ENCODE assay signal across 8 cellular contexts in genomic region chr18:10559566-10560456, GRCh38. TPM values are rescaled to one million over a fixed set of nuclear protein-coding genes. Genes with fewer than 3 reads are reported as not detected.
DNase-seq lines count a peak whose midpoint lies in the region; ATAC-seq, FAIRE-seq and TF ChIP-seq lines count a peak whose summit lies in the region.

No MANE protein-coding gene starts in this region.

- in situ Hi-C loops in mammary epithelial cell (cut with MboI; ENCODE audit: low sequenced_read_pairs in 2 of 2), result no loop called here

- H3K4me3 ChIP-seq in mammary epithelial cell (replicated peaks in 1 of 3; ENCODE audit: insufficient read depth in 1 of 3, low read depth in 2 of 3, low read length in 3 of 3) (no peak overlapping the region), muscle layer of duodenum (ENCODE audit: low read depth in 1 of 2, low read length in 2 of 2) (peak overlapping the region; percentile 27 to 47)

- TF ChIP-seq CTCF in MCF 10A (IDR thresholded peaks at IDR 0.05; ENCODE audit: unreplicated experiment), result no peak
- no peak for TF ChIP-seq CTCF in mammary epithelial cell (conservative IDR thresholded peaks at IDR 0.05 in 1 of 2, IDR thresholded peaks at IDR 0.05 in 1 of 2; ENCODE audit: extremely low read depth in 1 of 2, insufficient read depth in 1 of 2, low read depth in 1 of 2, low read length in 2 of 2)
- TF ChIP-seq CTCF in chondrocyte (IDR thresholded peaks at IDR 0.05), result no peak

- H3K4me1 ChIP-seq in mammary epithelial cell (ENCODE audit: insufficient read depth, low read length) (peaks cover 25% of the 10 kb centered on the region), muscle layer of duodenum (ENCODE audit: control insufficient read depth in 1 of 2, insufficient read depth in 2 of 2, low read length in 2 of 2) (peaks cover 0 to 4% of the 10 kb centered on the region in 2 donors)

- no peak for FAIRE-seq in urothelium cell line (lab: Jason Lieb, UNC)

- POLR2A ChIA-PET in MCF 10A (lab: Yijun Ruan, JAX), result interaction anchor here (1.0 to 6.0 kb wide), 4 partner anchors 27 to 110 kb away, joined by 3 to 43 read pairs (median 4); no protein-coding TSS in a partner anchor

- no peaks in the 10 kb centered on the region for H3K79me2 ChIP-seq in mammary epithelial cell (ENCODE audit: insufficient read depth, low read length)

- DNase-seq in MCF 10A (ENCODE audit: unreplicated experiment), result no peak
- DNase-seq in mammary epithelial cell, result no peak
- no peak for DNase-seq in chondrocyte (ENCODE audit: low spot score)
- no peak for DNase-seq in SK-N-DZ (ENCODE audit: low spot score)
- DNase-seq in urothelium cell line (ENCODE audit: low spot score), result no peak
- no peak for DNase-seq in HuH-7 (ENCODE audit: low spot score)

- no peaks in the 10 kb centered on the region for H3K27me3 Mint-ChIP-seq in MCF 10A (ENCODE audit: insufficient read depth, unreplicated experiment)
- no peaks in the 10 kb centered on the region for H3K27me3 Mint-ChIP-seq in chondrocyte (ENCODE audit: low read depth)

- H4K20me1 ChIP-seq in mammary epithelial cell (ENCODE audit: insufficient read depth, low read length), result no peaks in the 10 kb centered on the region

- intact Hi-C loops in MCF 10A (cut with micrococcal nuclease) (loop anchor here (1.0 to 5.0 kb wide), 6 partner anchors 101 to 594 kb away; no protein-coding TSS in a partner anchor), mammary epithelial cell (cut with micrococcal nuclease) (loop anchor here (2.0 to 5.0 kb wide), 3 partner anchors 127 to 481 kb away; no protein-coding TSS in a partner anchor)

- peaks cover 6% of the 10 kb centered on the region for H3K36me3 ChIP-seq in mammary epithelial cell (ENCODE audit: insufficient read depth, low read length)
- peaks cover 16 to 22% of the 10 kb centered on the region in 2 donors for H3K36me3 ChIP-seq in muscle layer of duodenum (ENCODE audit: control insufficient read depth in 1 of 2, insufficient read depth in 2 of 2, low read length in 2 of 2)

- no peak overlapping the region for H2AFZ ChIP-seq in mammary epithelial cell (ENCODE audit: low read depth, low read length)

- dilution Hi-C loops in mammary epithelial cell (cut with HindIII; ENCODE audit: low sequenced_read_pairs), result no loop called here

- H3K4me3 Mint-ChIP-seq in MCF 10A (ENCODE audit: unreplicated experiment) (no peak overlapping the region), chondrocyte (ENCODE audit: unreplicated experiment) (peak overlapping the region; percentile 44)

- peaks cover 36% of the 10 kb centered on the region for H3K4me1 Mint-ChIP-seq in MCF 10A (ENCODE audit: insufficient read depth, unreplicated experiment)
- peaks cover 25% of the 10 kb centered on the region for H3K4me1 Mint-ChIP-seq in chondrocyte (ENCODE audit: low read depth)

- no peak overlapping the region for H3K9ac ChIP-seq in mammary epithelial cell (ENCODE audit: insufficient read depth, low read length)

- H3K27me3 ChIP-seq in mammary epithelial cell (ENCODE audit: insufficient read depth, low read length) (no peaks in the 10 kb centered on the region), muscle layer of duodenum (ENCODE audit: low read depth, low read length) (no peaks in the 10 kb centered on the region)

- BruUV-seq in MCF 10A (replicated peaks; lab: Mats Ljungman, UMichigan) (no TSS peak), mammary epithelial cell (replicated peaks; lab: Mats Ljungman, UMichigan) (no TSS peak)

- no peaks in the 10 kb centered on the region for H3K9me3 Mint-ChIP-seq in MCF 10A (ENCODE audit: unreplicated experiment)
- no peaks in the 10 kb centered on the region for H3K9me3 Mint-ChIP-seq in chondrocyte (ENCODE audit: low read depth)

- peak overlapping the region; percentile 77 for H3K27ac Mint-ChIP-seq in MCF 10A (ENCODE audit: low read depth, unreplicated experiment)
- no peak overlapping the region for H3K27ac Mint-ChIP-seq in chondrocyte (ENCODE audit: unreplicated experiment)

- WGBS in mammary epithelial cell (ENCODE audit: low coverage, missing lambda C conversion rate), result 45% methylated on average over 9 of the region's 17 CpGs

- H3K4me2 ChIP-seq in mammary epithelial cell (ENCODE audit: insufficient read depth, low read depth, low read length), result no peak overlapping the region

- H3K9me3 ChIP-seq in mammary epithelial cell (replicated peaks; ENCODE audit: insufficient read depth, low read length), result no peaks in the 10 kb centered on the region
- H3K9me3 ChIP-seq in muscle layer of duodenum (ENCODE audit: control insufficient read depth in 1 of 2, low read length in 2 of 2), result no peaks in the 10 kb centered on the region

- H3K36me3 Mint-ChIP-seq in MCF 10A (ENCODE audit: insufficient read depth, unreplicated experiment) (peaks cover 36% of the 10 kb centered on the region), chondrocyte (ENCODE audit: low read depth) (peaks cover 12% of the 10 kb centered on the region)

- CTCF ChIA-PET in MCF 10A (lab: Yijun Ruan, JAX) (interaction anchor here (0.5 to 5.6 kb wide), 29 partner anchors 9 to 1441 kb away, joined by 3 to 44 read pairs (median 3); no protein-coding TSS in a partner anchor), mammary epithelial cell (lab: Charles Lee; ENCODE audit: low non-redundant PET) (interaction anchor here (0.7 kb wide), 3 partner anchors 227 to 590 kb away, joined by 3 to 6 read pairs (median 4); no protein-coding TSS in a partner anchor)

- H3K27ac ChIP-seq in mammary epithelial cell (ENCODE audit: insufficient read depth, low read depth, low read length) (no peak overlapping the region), muscle layer of duodenum (ENCODE audit: low read length) (no peak overlapping the region)

- peak; percentile 24 for ATAC-seq in HG03565 (IDR thresholded peaks at IDR 0.05; ENCODE audit: unreplicated experiment)

RNA-seq across cellular contexts. Expression of gene NAPG, which starts 34.0 kb away (rescaled TPM):
- total RNA-seq in MCF 10A (2022), result 31.8 and 32.2 TPM in 2 replicates
- 10 to 100 TPM; 31.0 to 51.3 TPM for total RNA-seq in mammary epithelial cell
- 15.1 TPM for polyA plus RNA-seq in mammary epithelial cell
- polyA minus RNA-seq in mammary epithelial cell, result 47.0 TPM
- total RNA-seq in chondrocyte, result 32.0 to 49.0 TPM (median 34.7 TPM) in 3 replicates
- 25.0 and 28.7 TPM in 2 replicates for polyA plus RNA-seq in SK-N-DZ (2014; cell fraction: cytosol; rRNA removed)
- 29.9 TPM in 2 replicates for polyA plus RNA-seq in SK-N-DZ (2014; cell fraction: nucleus; rRNA removed)

Comparison
In these comparisons a context has a peak if more than half of its experiments do, and no peak if none do; other contexts are left out.
1. H3K4me3 ChIP-seq: peak in muscle layer of duodenum (2 of 2); none in mammary epithelial cell (0 of 3).